In the genomic region with DNA sequence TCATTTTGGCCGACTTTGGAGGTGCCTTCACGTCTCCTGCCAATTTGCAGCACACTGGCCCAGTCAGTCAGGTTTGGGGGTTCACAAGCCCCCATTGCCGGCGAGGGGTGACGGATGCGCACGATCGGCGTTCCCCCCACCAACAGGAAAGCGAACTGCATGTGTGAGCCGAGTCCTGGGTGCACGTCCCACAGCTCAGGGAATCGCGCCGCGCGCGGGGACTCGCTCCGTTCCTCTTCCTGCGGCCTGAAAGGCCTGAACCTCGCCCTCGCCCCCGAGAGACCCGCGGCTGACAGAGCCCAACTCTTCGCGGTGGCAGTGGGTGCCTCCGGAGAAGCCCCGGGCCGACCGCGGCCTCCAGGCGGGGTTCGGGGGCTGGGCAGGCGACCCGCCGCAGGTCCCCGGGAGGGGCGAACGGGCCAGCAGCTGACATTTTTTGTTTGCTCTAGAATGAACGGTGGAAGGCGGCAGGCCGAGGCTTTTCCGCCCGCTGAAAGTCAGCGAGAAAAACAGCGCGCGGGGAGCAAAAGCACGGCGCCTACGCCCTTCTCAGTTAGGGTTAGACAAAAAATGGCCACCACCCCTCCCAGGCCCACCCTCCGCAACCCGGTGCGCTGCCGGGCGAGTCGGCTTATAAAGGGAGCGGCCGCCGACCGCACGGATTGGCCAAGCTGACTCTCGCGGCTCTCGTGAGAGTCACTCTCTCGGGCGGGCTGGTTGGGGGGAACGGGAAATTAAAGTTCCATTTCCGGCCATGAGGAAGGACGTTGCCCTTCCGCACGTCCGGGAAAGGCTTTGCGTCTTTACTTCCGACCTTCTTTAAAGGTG, we compare ENCODE assay signal across 8 cellular contexts. TPM values are rescaled to one million over a fixed set of nuclear protein-coding genes. Genes with fewer than 3 reads are reported as not detected.
A peak's percentile ranks its signal among the peaks of the same experiment; 100 is the strongest.
DNase-seq lines count a peak whose midpoint lies in the region; ATAC-seq, FAIRE-seq and TF ChIP-seq lines count a peak whose summit lies in the region.

Gene TERC, minus strand, starts transcription at position 608 of the 828 bp plus-strand sequence.

- peaks cover 7% of the 10 kb centered on the region for H3K36me3 Mint-ChIP-seq in T-helper 2 cell treated with Interferon-gamma antibody and Interleukin-4, amounts not matched to agents 5 μg/mL and 100 μg/mL, for 36 hours (ENCODE audit: low read depth)

- no peaks in the 10 kb centered on the region for H3K4me1 ChIP-seq in psoas muscle
- no peaks in the 10 kb centered on the region for H3K4me1 ChIP-seq in urinary bladder (ENCODE audit: insufficient read depth)

- intact Hi-C loops in left ventricle myocardium superior (cut with micrococcal nuclease) (no loop called here), psoas muscle (cut with DNase I) (loop anchor here in 1 of 2 donors (10.0 kb wide), 1 partner anchor 590 kb away; the partner anchor contains the start of gene SKIL)

- no peaks in the 10 kb centered on the region for H3K27me3 Mint-ChIP-seq in T-helper 2 cell treated with Interferon-gamma antibody and Interleukin-4, amounts not matched to agents 5 μg/mL and 100 μg/mL, for 36 hours (ENCODE audit: low read depth)

- peaks cover 24% of the 10 kb centered on the region for H3K4me1 Mint-ChIP-seq in T-helper 2 cell treated with Interferon-gamma antibody and Interleukin-4, amounts not matched to agents 5 μg/mL and 100 μg/mL, for 36 hours (ENCODE audit: low read depth)

- no peaks in the 10 kb centered on the region for H3K9me3 Mint-ChIP-seq in T-helper 2 cell treated with Interferon-gamma antibody and Interleukin-4, amounts not matched to agents 5 μg/mL and 100 μg/mL, for 36 hours

- H3K27me3 ChIP-seq in psoas muscle (ENCODE audit: insufficient read depth in 3 of 3, low read length in 2 of 3) = no peaks in the 10 kb centered on the region

- DNase-seq in GM12892 (ENCODE audit: insufficient read length) (peak; percentile 60), NCI-H146 (lab: John Stamatoyannopoulos, UW) (peak; percentile 97), anterior cingulate cortex (lab: John Stamatoyannopoulos, UW) (peak; percentile 54 to 96 (median 86)), left ventricle myocardium superior (peak; percentile 94), psoas muscle (peak; percentile 94 to 97)
- DNase-seq in T-helper 2 cell treated with Interferon-gamma antibody and Interleukin-4, amounts not matched to agents 5 μg/mL and 100 μg/mL, for 36 hours (ENCODE audit: low spot score) = peak; percentile 87

- ATAC-seq in HG02759 (IDR thresholded peaks at IDR 0.05; ENCODE audit: unreplicated experiment) (peak; percentile 85), left ventricle myocardium superior (peak; percentile 96), psoas muscle (peak; percentile 97 to 98 (median 98))

- FAIRE-seq in GM12892 (lab: Jason Lieb, UNC) = peak; percentile 69

- H3K4me3 Mint-ChIP-seq in T-helper 2 cell treated with Interferon-gamma antibody and Interleukin-4, amounts not matched to agents 5 μg/mL and 100 μg/mL, for 36 hours = peak within 1 kb of the TSS; percentile 93

- peak; percentile 96 for TF ChIP-seq POLR2A in GM12892 (IDR thresholded peaks at IDR 0.05; ENCODE audit: low read depth, low read length)

- H3K36me3 ChIP-seq in psoas muscle (ENCODE audit: insufficient read depth in 1 of 2, low read depth in 1 of 2) (no peaks in the 10 kb centered on the region), urinary bladder (ENCODE audit: insufficient read depth) (no peaks in the 10 kb centered on the region)

- H3K27ac Mint-ChIP-seq in T-helper 2 cell treated with Interferon-gamma antibody and Interleukin-4, amounts not matched to agents 5 μg/mL and 100 μg/mL, for 36 hours = peak within 1 kb of the TSS; percentile 96

- no peak for TF ChIP-seq CTCF in psoas muscle (IDR thresholded peaks at IDR 0.05)

- H3K4me3 ChIP-seq in psoas muscle (peak within 1 kb of the TSS; percentile 91), urinary bladder (ENCODE audit: low read depth, low read length) (peak within 1 kb of the TSS; percentile 73)

- H3K9me3 ChIP-seq in psoas muscle = peaks cover 12% of the 10 kb centered on the region

- 0 to 1% (median 0%) methylated on average over 69 to 77 of the region's 77 CpGs for WGBS in psoas muscle, 3 donors
- under 1% methylated on average over 77 of the region's 77 CpGs for WGBS in urinary bladder

- peak within 1 kb of the TSS; percentile 96 for H3K27ac ChIP-seq in psoas muscle
- peak within 1 kb of the TSS; percentile 96 for H3K27ac ChIP-seq in urinary bladder (ENCODE audit: low read depth)

RNA-seq across cellular contexts. Expression of gene TERC, which starts in this region (rescaled TPM):
- not detected for polyA plus RNA-seq in GM12892 (2012; ENCODE audit: missing spikeins)
- total RNA-seq in left ventricle myocardium superior (3.5 TPM), psoas muscle (1 to 10 TPM in 2 of 4 donors, under 1 TPM in 1, not detected in 1; 0.75 to 4.8 (median 1.5) TPM), urinary bladder (108 TPM)
- polyA plus RNA-seq in psoas muscle (under 1 TPM in 2 of 3 donors, not detected in 1; 0.23 to 0.31 TPM), urinary bladder (not detected)

Comparison
In these comparisons a context has a peak if more than half of its experiments do, and no peak if none do; other contexts are left out.
1. Peak in every context shown above with its lines: DNase-seq, ATAC-seq, H3K4me3 ChIP-seq and H3K27ac ChIP-seq.
2. RNA of gene TERC (total RNA-seq): 108 TPM in urinary bladder (single experiment); 3.5 TPM in left ventricle myocardium superior (single experiment) and 0.75 to 4.8 TPM in psoas muscle; every median in the first group is over 10 times any median in the second.